In the genomic region with DNA sequence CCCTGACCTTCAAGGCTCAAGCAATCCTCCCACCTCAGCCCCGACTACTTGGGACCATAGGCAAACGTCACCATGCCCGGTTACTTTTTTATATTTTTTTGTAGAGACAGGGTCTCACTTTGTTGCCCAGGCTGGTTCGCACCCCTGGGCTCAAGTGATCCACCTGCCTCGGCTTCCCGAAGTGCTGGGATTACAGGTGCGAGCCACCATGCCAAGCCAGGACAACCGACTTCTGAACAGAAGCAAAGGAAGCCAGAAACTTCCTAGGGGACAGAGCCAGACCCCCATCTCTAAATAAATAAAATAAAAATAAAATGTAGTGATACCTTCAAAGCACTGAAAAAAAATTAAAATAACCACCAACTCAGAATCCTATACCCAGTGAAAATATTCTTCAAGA, we compare ENCODE assay signal across 31 cellular contexts.
"Had no signal": no experiment of that assay in that cellular context is flagged by ENCODE, and none has a peak within 500 bp of the region (broad histone marks: within the 10 kb centered on the region; RNA-seq: fewer than 3 reads in every experiment).

No MANE protein-coding gene starts in this region.

- H3K4me3 Mint-ChIP-seq: naive B cell; naive thymus-derived CD8-positive, alpha-beta T cell; natural killer cell treated with Interleukin-12 subunit alpha and Interleukin-12 subunit beta and Interleukin-15 and Interleukin-18, amount 100 ng/mL, for 72 hours; nephron progenitor cell; neural crest cell; stimulated activated memory B cell treated with anti-CD40 and anti-IgM and Interleukin-4, amounts not matched to agents 10 μg/mL and 1 μg/mL and 100 μg/mL, for 72 hours; stimulated activated naive CD8-positive, alpha-beta T cell treated with anti-CD3 and anti-CD28 coated beads, Interleukin-15, amount 100 ng/mL, for 72 hours had no signal

- H3K4me3 ChIP-seq: pancreas, psoas muscle, right lobe of liver, skin epidermis, smooth muscle cell, spleen, suprapubic skin, testis, tibial artery, transverse colon, upper lobe of right lung, uterus had no signal

- H3K27me3 Mint-ChIP-seq: naive B cell; progenitor cell of endocrine pancreas; stimulated activated naive CD8-positive, alpha-beta T cell treated with anti-CD3 and anti-CD28 coated beads, Interleukin-15, amount 100 ng/mL, for 72 hours had no signal

- H3K27ac ChIP-seq: neutrophil, pancreas, psoas muscle, right lobe of liver, skin epidermis, spleen, suprapubic skin, testis, tibial artery, transverse colon, upper lobe of right lung, uterus had no signal

- H3K27ac Mint-ChIP-seq: naive thymus-derived CD8-positive, alpha-beta T cell; natural killer cell treated with Interleukin-12 subunit alpha and Interleukin-12 subunit beta and Interleukin-15 and Interleukin-18, amount 100 ng/mL, for 72 hours; nephron progenitor cell; progenitor cell of endocrine pancreas; stimulated activated memory B cell treated with anti-CD40 and anti-IgM and Interleukin-4, amounts not matched to agents 10 μg/mL and 1 μg/mL and 100 μg/mL, for 72 hours; stimulated activated naive CD8-positive, alpha-beta T cell treated with anti-CD3 and anti-CD28 coated beads, Interleukin-15, amount 100 ng/mL, for 72 hours had no signal

- DNase-seq: naive B cell; naive thymus-derived CD8-positive, alpha-beta T cell; nephron progenitor cell; nucleus accumbens; pancreas; psoas muscle; right cardiac atrium; right lobe of liver; spleen; stimulated activated CD4-positive, alpha-beta T cell treated with anti-CD3 and anti-CD28 coated beads, Interleukin-12 subunit alpha, Interleukin-12 subunit beta, amount 100 ng/mL, for 4 hours; stimulated activated CD4-positive, alpha-beta T cell treated with anti-CD3 and anti-CD28 coated beads, Interleukin-1b, Interleukin-23, amount 100 ng/mL, for 48 hours; stimulated activated CD4-positive, alpha-beta T cell treated with anti-CD3 and anti-CD28 coated beads, Interleukin-4, amount 100 ng/mL, for 1 hour; stimulated activated CD4-positive, alpha-beta T cell treated with anti-CD3 and anti-CD28 coated beads, Interleukin-4, amount 100 ng/mL, for 4 hours; stimulated activated CD8-positive, alpha-beta memory T cell treated with anti-CD3 and anti-CD28 coated beads, Interleukin-4, amount 100 ng/mL, for 48 hours; stimulated activated naive CD4-positive, alpha-beta T cell; stimulated activated naive CD8-positive, alpha-beta T cell treated with anti-CD3 and anti-CD28 coated beads, Interleukin-15, amount 100 ng/mL, for 72 hours; stimulated activated naive CD8-positive, alpha-beta T cell treated with anti-CD3 and anti-CD28 coated beads, Interleukin-15, Interleukin-2, amounts not matched to agents 100 U/mL and 50 U/mL, for 24 hours; substantia nigra; testis; tibial artery; transverse colon; upper lobe of right lung; uterus had no signal

- H3K9me3 ChIP-seq: neutrophil, pancreas, psoas muscle, right lobe of liver, spleen, suprapubic skin, testis, tibial artery, transverse colon, upper lobe of right lung, uterus had no signal

- H3K36me3 ChIP-seq: neutrophil, pancreas, right lobe of liver, spleen, suprapubic skin, tibial artery, transverse colon, upper lobe of right lung, uterus had no signal

- H3K4me2 ChIP-seq: smooth muscle cell had no signal

- H3K27me3 ChIP-seq: pancreas, right lobe of liver, spleen, suprapubic skin, testis, tibial artery, transverse colon, upper lobe of right lung, uterus had no signal

- H3K4me1 ChIP-seq: pancreas, psoas muscle, suprapubic skin, testis, tibial artery, transverse colon, uterus had no signal

- H3K36me3 Mint-ChIP-seq: naive B cell; naive thymus-derived CD8-positive, alpha-beta T cell; natural killer cell treated with Interleukin-12 subunit alpha and Interleukin-12 subunit beta and Interleukin-15 and Interleukin-18, amount 100 ng/mL, for 72 hours; stimulated activated memory B cell treated with anti-CD40 and anti-IgM and Interleukin-4, amounts not matched to agents 10 μg/mL and 1 μg/mL and 100 μg/mL, for 72 hours had no signal

- H3K9me3 Mint-ChIP-seq: naive B cell; naive thymus-derived CD8-positive, alpha-beta T cell; natural killer cell treated with Interleukin-12 subunit alpha and Interleukin-12 subunit beta and Interleukin-15 and Interleukin-18, amount 100 ng/mL, for 72 hours; nephron progenitor cell; neural crest cell; stimulated activated memory B cell treated with anti-CD40 and anti-IgM and Interleukin-4, amounts not matched to agents 10 μg/mL and 1 μg/mL and 100 μg/mL, for 72 hours; stimulated activated naive CD8-positive, alpha-beta T cell treated with anti-CD3 and anti-CD28 coated beads, Interleukin-15, amount 100 ng/mL, for 72 hours had no signal

- H3K4me1 Mint-ChIP-seq: neural crest cell had no signal
